In the genomic region with DNA sequence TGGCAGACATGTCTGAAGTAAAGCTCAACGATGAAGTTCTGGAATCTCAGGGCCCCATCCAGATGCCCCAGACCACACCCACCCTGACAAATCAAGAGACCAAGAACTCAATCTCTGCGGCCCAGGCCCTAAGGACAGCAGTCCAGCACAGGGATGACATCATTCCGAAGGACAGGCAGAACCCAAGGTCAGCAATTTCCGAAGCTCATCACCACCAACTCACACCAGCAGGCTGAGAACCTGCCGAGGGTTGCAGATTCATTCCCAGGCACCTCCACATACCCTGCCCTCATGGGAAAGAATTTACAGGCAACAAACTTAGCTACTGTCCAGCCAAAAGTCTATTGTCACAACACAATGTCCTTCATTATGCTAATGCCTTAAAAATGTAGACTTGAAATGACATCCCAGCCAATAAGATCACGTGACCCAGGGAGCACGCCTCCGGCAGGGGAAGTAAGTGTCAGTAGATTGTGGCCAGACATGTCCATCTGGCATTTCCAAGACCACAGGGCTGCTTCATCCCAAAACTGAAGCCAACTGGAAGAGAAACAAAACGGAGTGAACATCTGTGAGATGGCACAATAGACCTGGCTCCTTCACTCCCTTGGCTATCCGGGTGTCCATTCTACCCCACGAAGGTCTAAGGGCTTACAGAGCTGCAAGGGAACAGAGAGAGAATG, we compare ENCODE assay signal across 22 cellular contexts.
DNase-seq lines count a peak whose midpoint lies in the region; ATAC-seq and TF ChIP-seq lines count a peak whose summit lies in the region.
"Had no signal": no experiment of that assay in that cellular context is flagged by ENCODE, and none has a peak within 500 bp of the region (broad histone marks: within the 10 kb centered on the region; RNA-seq: fewer than 3 reads in every experiment).

No MANE protein-coding gene starts in this region.

- H3K36me3 ChIP-seq in osteoblast (ENCODE audit: insufficient read depth, low read length) = no peaks in the 10 kb centered on the region
- H3K36me3 ChIP-seq: adrenal gland, uterus had no signal

- no peak for TF ChIP-seq CTCF in RWPE1 (conservative IDR thresholded peaks at IDR 0.05; ENCODE audit: low read depth)
- no peak for TF ChIP-seq CTCF in fibroblast of villous mesenchyme (IDR thresholded peaks at IDR 0.05; ENCODE audit: insufficient read depth, low read depth, low read length)
- no peak for TF ChIP-seq CTCF in osteoblast (IDR thresholded peaks at IDR 0.05; ENCODE audit: extremely low read depth, low read depth, low read length)

- H3K4me1 Mint-ChIP-seq in activated CD4-positive, alpha-beta T cell treated with anti-CD3 and anti-CD28 coated beads, Interleukin-2, amount 10 ng/mL, durations not matched to agents 24 days and 14 days = peaks cover 54% of the 10 kb centered on the region
- peaks cover 8% of the 10 kb centered on the region for H3K4me1 Mint-ChIP-seq in activated CD4-positive, alpha-beta T cell treated with anti-CD3 and anti-CD28 coated beads, Interleukin-2, amount 10 ng/mL, durations not matched to agents 7 days and 5 days

- H3K79me2 ChIP-seq in osteoblast (ENCODE audit: insufficient read depth, low read length) = no peaks in the 10 kb centered on the region

- H3K36me3 Mint-ChIP-seq in activated CD4-positive, alpha-beta T cell treated with anti-CD3 and anti-CD28 coated beads, Interleukin-2, amount 10 ng/mL, durations not matched to agents 24 days and 14 days (ENCODE audit: low read depth) = peaks cover 7% of the 10 kb centered on the region
- H3K36me3 Mint-ChIP-seq in activated CD4-positive, alpha-beta T cell treated with anti-CD3 and anti-CD28 coated beads, Interleukin-2, amount 10 ng/mL, durations not matched to agents 7 days and 5 days (ENCODE audit: low read depth) = peaks cover 5% of the 10 kb centered on the region

- peaks cover 4% of the 10 kb centered on the region for H3K4me1 ChIP-seq in osteoblast (ENCODE audit: insufficient read depth, low read length)
- H3K4me1 ChIP-seq: adrenal gland, uterus had no signal

- peaks cover 22% of the 10 kb centered on the region for H3K27me3 ChIP-seq in osteoblast (ENCODE audit: insufficient read depth, low read length)
- H3K27me3 ChIP-seq: adrenal gland, uterus had no signal

- POLR2A ChIA-PET in activated CD4-positive, alpha-beta T cell treated with anti-CD3 and anti-CD28 coated beads, Interleukin-2, amount 10 ng/mL, durations not matched to agents 7 days and 5 days (lab: Charles Lee) = interaction anchor here (0.6 kb wide), 1 partner anchor 8 kb away, joined by 4 read pairs; no protein-coding TSS in a partner anchor
- POLR2A ChIA-PET in RWPE1 (lab: Yijun Ruan, JAX; ENCODE audit: low non-redundant PET) = no interaction called here

- CTCF ChIA-PET in activated CD4-positive, alpha-beta T cell treated with anti-CD3 and anti-CD28 coated beads, Interleukin-2, amount 10 ng/mL, durations not matched to agents 7 days and 5 days (lab: Charles Lee) = interaction anchor here (0.8 kb wide), 2 partner anchors 12 to 29 kb away, joined by 3 read pairs; no protein-coding TSS in a partner anchor
- CTCF ChIA-PET in RWPE1 (lab: Yijun Ruan, JAX) = no interaction called here

- no peak overlapping the region for H2AFZ ChIP-seq in osteoblast (ENCODE audit: low read length)

- ATAC-seq in GM21526 (IDR thresholded peaks at IDR 0.05; ENCODE audit: low FRiP score, unreplicated experiment) = no peak
- ATAC-seq: PC-3 had no signal

- H3K4me3 ChIP-seq in fibroblast of villous mesenchyme (ENCODE audit: low read depth, low read length) (no peak overlapping the region), osteoblast (ENCODE audit: insufficient read depth, low read length) (no peak overlapping the region)
- H3K4me3 ChIP-seq: adrenal gland, GM12878, SK-N-MC, uterus had no signal

- intact Hi-C loops in activated CD4-positive, alpha-beta T cell treated with anti-CD3 and anti-CD28 coated beads, Interleukin-2, amount 10 ng/mL, durations not matched to agents 24 days and 14 days (cut with micrococcal nuclease) = no loop called here

- H4K20me1 ChIP-seq in osteoblast (ENCODE audit: insufficient read depth, low read length) = peaks cover 6% of the 10 kb centered on the region

- no peaks in the 10 kb centered on the region for H3K9me3 ChIP-seq in osteoblast (ENCODE audit: low read depth, low read length)
- H3K9me3 ChIP-seq: adrenal gland, uterus had no signal

- H3K4me3 Mint-ChIP-seq in activated CD4-positive, alpha-beta T cell treated with anti-CD3 and anti-CD28 coated beads, Interleukin-2, amount 10 ng/mL, durations not matched to agents 24 days and 14 days = no peak overlapping the region
- no peak overlapping the region for H3K4me3 Mint-ChIP-seq in activated CD4-positive, alpha-beta T cell treated with anti-CD3 and anti-CD28 coated beads, Interleukin-2, amount 10 ng/mL, durations not matched to agents 7 days and 5 days
- H3K4me3 Mint-ChIP-seq: nephron progenitor cell; T-helper 2 cell treated with Interferon-gamma antibody and Interleukin-4, amounts not matched to agents 5 μg/mL and 100 μg/mL, for 36 hours had no signal

- peak overlapping the region; percentile 19; the same call in 1 of the 2 replicates for H3K27ac ChIP-seq in RWPE1
- H3K27ac ChIP-seq in osteoblast (ENCODE audit: low read depth, low read length) = no peak overlapping the region
- H3K27ac ChIP-seq: adrenal gland, SK-N-MC, uterus had no signal

- peak overlapping the region; percentile 39 for H3K27ac Mint-ChIP-seq in activated CD4-positive, alpha-beta T cell treated with anti-CD3 and anti-CD28 coated beads, Interleukin-2, amount 10 ng/mL, durations not matched to agents 24 days and 14 days
- no peak overlapping the region for H3K27ac Mint-ChIP-seq in activated CD4-positive, alpha-beta T cell treated with anti-CD3 and anti-CD28 coated beads, Interleukin-2, amount 10 ng/mL, durations not matched to agents 7 days and 5 days
- H3K27ac Mint-ChIP-seq: activated T-helper 2 cell treated with anti-CD3 and anti-CD28 coated beads, Interferon-gamma antibody, Interleukin-2, Interleukin-4, amounts not matched to agents 10 μg/mL and 5 μg/mL and 100 μg/mL, durations not matched to agents 14 hours and 24 hours and 36 hours; nephron progenitor cell; T-helper 2 cell treated with Interferon-gamma antibody and Interleukin-4, amounts not matched to agents 5 μg/mL and 100 μg/mL, for 36 hours had no signal

- H3K27me3 Mint-ChIP-seq in activated CD4-positive, alpha-beta T cell treated with anti-CD3 and anti-CD28 coated beads, Interleukin-2, amount 10 ng/mL, durations not matched to agents 24 days and 14 days = peaks cover 1% of the 10 kb centered on the region
- no peaks in the 10 kb centered on the region for H3K27me3 Mint-ChIP-seq in activated CD4-positive, alpha-beta T cell treated with anti-CD3 and anti-CD28 coated beads, Interleukin-2, amount 10 ng/mL, durations not matched to agents 7 days and 5 days
- H3K27me3 Mint-ChIP-seq: progenitor cell of endocrine pancreas had no signal

- H3K9me3 Mint-ChIP-seq in activated CD4-positive, alpha-beta T cell treated with anti-CD3 and anti-CD28 coated beads, Interleukin-2, amount 10 ng/mL, durations not matched to agents 24 days and 14 days = peaks cover 6% of the 10 kb centered on the region
- H3K9me3 Mint-ChIP-seq in activated CD4-positive, alpha-beta T cell treated with anti-CD3 and anti-CD28 coated beads, Interleukin-2, amount 10 ng/mL, durations not matched to agents 7 days and 5 days = no peaks in the 10 kb centered on the region
- H3K9me3 Mint-ChIP-seq: activated T-helper 2 cell treated with anti-CD3 and anti-CD28 coated beads, Interferon-gamma antibody, Interleukin-2, Interleukin-4, amounts not matched to agents 10 μg/mL and 5 μg/mL and 100 μg/mL, durations not matched to agents 14 hours and 24 hours and 36 hours; nephron progenitor cell; T-helper 2 cell treated with Interferon-gamma antibody and Interleukin-4, amounts not matched to agents 5 μg/mL and 100 μg/mL, for 36 hours had no signal

- no peak overlapping the region for H3K4me2 ChIP-seq in osteoblast (ENCODE audit: insufficient read depth, low read length)

- DNase-seq in activated CD4-positive, alpha-beta T cell treated with anti-CD3 and anti-CD28 coated beads, Interleukin-2, amount 10 ng/mL, durations not matched to agents 24 days and 14 days = peak; percentile 41
- DNase-seq in activated CD4-positive, alpha-beta T cell treated with anti-CD3 and anti-CD28 coated beads, Interleukin-2, amount 10 ng/mL, durations not matched to agents 7 days and 5 days = no peak
- DNase-seq in RWPE1 (ENCODE audit: low spot score) (no peak), fibroblast of villous mesenchyme (ENCODE audit: low read depth) (peak; percentile 31), osteoblast (ENCODE audit: insufficient read length, low spot score, missing footprints) (peak; percentile 22), NCI-H748 treated with DMSO at 0.1 percent for 48 hours (lab: John Stamatoyannopoulos, UW) (no peak), GDM1 (lab: John Stamatoyannopoulos, UW) (no peak)
- DNase-seq: 8988T; activated CD4-positive, CD25-positive, alpha-beta regulatory T cell treated with anti-CD3 and anti-CD28 coated beads, Interleukin-2, amount 50 U/mL, for 72 hours; NCI-H1694; NCI-H69; nephron progenitor cell; PC-3; stimulated activated CD4-positive, alpha-beta T cell treated with anti-CD3 and anti-CD28 coated beads, Interleukin-4, amount 100 ng/mL, for 24 hours; uterus had no signal

Comparison
In these comparisons a context has a peak if more than half of its experiments do, and no peak if none do; other contexts are left out.
1. DNase-seq: peak in activated CD4-positive, alpha-beta T cell treated with anti-CD3 and anti-CD28 coated beads, Interleukin-2, amount 10 ng/mL, durations not matched to agents 24 days and 14 days (single experiment), fibroblast of villous mesenchyme (single experiment) and osteoblast (single experiment); none in activated CD4-positive, alpha-beta T cell treated with anti-CD3 and anti-CD28 coated beads, Interleukin-2, amount 10 ng/mL, durations not matched to agents 7 days and 5 days (single experiment), RWPE1 (single experiment), NCI-H748 treated with DMSO at 0.1 percent for 48 hours (single experiment) and GDM1 (single experiment).